18 cellular contexts compared by ENCODE assay signal in the genomic region with DNA sequence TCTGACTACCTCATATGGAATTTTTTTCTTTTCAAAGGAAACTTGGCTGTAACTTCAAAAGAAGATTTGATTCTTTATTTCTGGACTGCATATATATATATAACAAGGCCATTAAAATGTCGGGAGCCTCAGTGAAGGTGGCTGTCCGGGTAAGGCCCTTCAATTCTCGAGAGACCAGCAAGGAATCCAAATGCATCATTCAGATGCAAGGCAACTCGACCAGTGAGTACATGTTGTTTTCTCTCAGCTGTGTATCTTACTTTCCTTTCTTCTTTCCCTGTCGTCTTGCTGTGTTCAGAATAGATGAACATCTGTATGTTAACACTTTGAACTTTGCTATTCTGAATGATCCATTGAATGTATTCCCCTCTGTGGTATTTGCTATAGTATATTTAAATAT.
"Had no signal": no experiment of that assay in that cellular context is flagged by ENCODE, and none has a peak within 500 bp of the region (broad histone marks: within the 10 kb centered on the region; RNA-seq: fewer than 3 reads in every experiment).

No MANE protein-coding gene starts in this region.

- H3K27ac Mint-ChIP-seq: activated CD4-positive, alpha-beta memory T cell treated with anti-CD3 and anti-CD28 coated beads for 36 hours; naive thymus-derived CD4-positive, alpha-beta T cell; progenitor cell of endocrine pancreas had no signal

- H3K4me3 ChIP-seq: heart right ventricle, SJCRH30, testis, upper lobe of right lung had no signal

- DNase-seq: activated CD4-positive, alpha-beta memory T cell treated with anti-CD3 and anti-CD28 coated beads for 36 hours; activated CD4-positive, CD25-positive, alpha-beta regulatory T cell treated with anti-CD3 and anti-CD28 coated beads, Interleukin-2, amount 50 U/mL, for 72 hours; activated gamma-delta T cell treated with Interleukin-2 at 50 U/mL for 16 hours; activated T-cell treated with anti-CD3 and anti-CD28 coated beads, Interleukin-2, amount 50 U/mL, for 48 hours; caudate nucleus; cortex of kidney; erythroblast; foreskin melanocyte; heart right ventricle; kidney; naive thymus-derived CD4-positive, alpha-beta T cell; SJCRH30; stimulated activated CD4-positive, alpha-beta T cell treated with anti-CD3 and anti-CD28 coated beads, Interleukin-4, amount 100 ng/mL, for 1 hour; stimulated activated CD8-positive, alpha-beta memory T cell treated with anti-CD3 and anti-CD28 coated beads, Interleukin-4, amount 100 ng/mL, for 48 hours; stimulated activated naive CD8-positive, alpha-beta T cell treated with anti-CD3 and anti-CD28 coated beads, Interleukin-15, Interleukin-2, amounts not matched to agents 100 U/mL and 50 U/mL, for 24 hours; testis; upper lobe of right lung had no signal

- H3K27me3 Mint-ChIP-seq: activated CD4-positive, alpha-beta memory T cell treated with anti-CD3 and anti-CD28 coated beads for 36 hours; naive thymus-derived CD4-positive, alpha-beta T cell; progenitor cell of endocrine pancreas had no signal

- H3K9me3 Mint-ChIP-seq: activated CD4-positive, alpha-beta memory T cell treated with anti-CD3 and anti-CD28 coated beads for 36 hours; naive thymus-derived CD4-positive, alpha-beta T cell had no signal

- H3K27me3 ChIP-seq: heart right ventricle, SJCRH30, testis, upper lobe of right lung had no signal

- H3K36me3 ChIP-seq: upper lobe of right lung had no signal

- H3K4me1 ChIP-seq: SJCRH30, testis, upper lobe of right lung had no signal

- H3K9me3 ChIP-seq: heart right ventricle, SJCRH30, testis, upper lobe of right lung had no signal

- H3K4me3 Mint-ChIP-seq: activated CD4-positive, alpha-beta memory T cell treated with anti-CD3 and anti-CD28 coated beads for 36 hours; naive thymus-derived CD4-positive, alpha-beta T cell had no signal

- H3K36me3 Mint-ChIP-seq: activated CD4-positive, alpha-beta memory T cell treated with anti-CD3 and anti-CD28 coated beads for 36 hours had no signal

- H3K27ac ChIP-seq: heart right ventricle, SJCRH30, upper lobe of right lung had no signal

- ATAC-seq: naive thymus-derived CD4-positive, alpha-beta T cell; stimulated activated naive CD8-positive, alpha-beta T cell treated with anti-CD3 and anti-CD28 coated beads, Interleukin-15, Interleukin-2, amounts not matched to agents 100 U/mL and 50 U/mL, for 24 hours; upper lobe of right lung had no signal
